ENCODE assay signal across 2 cellular contexts in genomic region chr16:23174622-23175021, GRCh38.
TF ChIP-seq lines count a peak whose summit lies in the region.

No MANE protein-coding gene starts in this region.

TF ChIP-seq in HepG2, 621 proteins besides CTCF, POLR2A, EP300 and RAD21 (continues in another document):
- no peak for TF ChIP-seq TBP (CRISPR knock-in tag; IDR thresholded peaks at IDR 0.05)
- TF ChIP-seq ZNF782 (CRISPR knock-in tag; IDR thresholded peaks at IDR 0.05; ENCODE audit: borderline replicate concordance), result no peak
- TF ChIP-seq ZNF792 (CRISPR knock-in tag; IDR thresholded peaks at IDR 0.05), result 0 out of 2 replicates have a peak, but pooled peaks have one; percentile 25
- TF ChIP-seq, protein P1, sequence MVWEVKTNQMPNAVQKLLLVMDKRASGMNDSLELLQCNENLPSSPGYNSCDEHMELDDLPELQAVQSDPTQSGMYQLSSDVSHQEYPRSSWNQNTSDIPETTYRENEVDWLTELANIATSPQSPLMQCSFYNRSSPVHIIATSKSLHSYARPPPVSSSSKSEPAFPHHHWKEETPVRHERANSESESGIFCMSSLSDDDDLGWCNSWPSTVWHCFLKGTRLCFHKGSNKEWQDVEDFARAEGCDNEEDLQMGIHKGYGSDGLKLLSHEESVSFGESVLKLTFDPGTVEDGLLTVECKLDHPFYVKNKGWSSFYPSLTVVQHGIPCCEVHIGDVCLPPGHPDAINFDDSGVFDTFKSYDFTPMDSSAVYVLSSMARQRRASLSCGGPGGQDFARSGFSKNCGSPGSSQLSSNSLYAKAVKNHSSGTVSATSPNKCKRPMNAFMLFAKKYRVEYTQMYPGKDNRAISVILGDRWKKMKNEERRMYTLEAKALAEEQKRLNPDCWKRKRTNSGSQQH (CRISPR knock-in tag; IDR thresholded peaks at IDR 0.05; ENCODE audit: low read depth), result no peak
- TF ChIP-seq TSC22D2 (CRISPR knock-in tag; IDR thresholded peaks at IDR 0.05; ENCODE audit: borderline replicate concordance), result no peak
- TF ChIP-seq GATAD2A (CRISPR knock-in tag; IDR thresholded peaks at IDR 0.05), result no peak
- TF ChIP-seq, protein P2, sequence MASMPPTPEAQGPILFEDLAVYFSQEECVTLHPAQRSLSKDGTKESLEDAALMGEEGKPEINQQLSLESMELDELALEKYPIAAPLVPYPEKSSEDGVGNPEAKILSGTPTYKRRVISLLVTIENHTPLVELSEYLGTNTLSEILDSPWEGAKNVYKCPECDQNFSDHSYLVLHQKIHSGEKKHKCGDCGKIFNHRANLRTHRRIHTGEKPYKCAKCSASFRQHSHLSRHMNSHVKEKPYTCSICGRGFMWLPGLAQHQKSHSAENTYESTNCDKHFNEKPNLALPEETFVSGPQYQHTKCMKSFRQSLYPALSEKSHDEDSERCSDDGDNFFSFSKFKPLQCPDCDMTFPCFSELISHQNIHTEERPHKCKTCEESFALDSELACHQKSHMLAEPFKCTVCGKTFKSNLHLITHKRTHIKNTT (CRISPR knock-in tag; IDR thresholded peaks at IDR 0.05), result no peak
- no peak for TF ChIP-seq GRHL1 (CRISPR knock-in tag; conservative IDR thresholded peaks at IDR 0.05)
- no peak for TF ChIP-seq ZNF850 (CRISPR knock-in tag; conservative IDR thresholded peaks at IDR 0.05)
- TF ChIP-seq SRSF1 (optimal IDR thresholded peaks at IDR 0.05; ENCODE audit: low read depth, low read length), result no peak
- no peak for TF ChIP-seq REXO4 (CRISPR knock-in tag; IDR thresholded peaks at IDR 0.05; ENCODE audit: borderline replicate concordance)
- TF ChIP-seq MAZ (IDR thresholded peaks at IDR 0.05; ENCODE audit: borderline replicate concordance, low read depth, low read length), result no peak
- no peak for TF ChIP-seq MAZ (CRISPR knock-in tag; IDR thresholded peaks at IDR 0.05; ENCODE audit: low read depth)
- TF ChIP-seq, protein P3, sequence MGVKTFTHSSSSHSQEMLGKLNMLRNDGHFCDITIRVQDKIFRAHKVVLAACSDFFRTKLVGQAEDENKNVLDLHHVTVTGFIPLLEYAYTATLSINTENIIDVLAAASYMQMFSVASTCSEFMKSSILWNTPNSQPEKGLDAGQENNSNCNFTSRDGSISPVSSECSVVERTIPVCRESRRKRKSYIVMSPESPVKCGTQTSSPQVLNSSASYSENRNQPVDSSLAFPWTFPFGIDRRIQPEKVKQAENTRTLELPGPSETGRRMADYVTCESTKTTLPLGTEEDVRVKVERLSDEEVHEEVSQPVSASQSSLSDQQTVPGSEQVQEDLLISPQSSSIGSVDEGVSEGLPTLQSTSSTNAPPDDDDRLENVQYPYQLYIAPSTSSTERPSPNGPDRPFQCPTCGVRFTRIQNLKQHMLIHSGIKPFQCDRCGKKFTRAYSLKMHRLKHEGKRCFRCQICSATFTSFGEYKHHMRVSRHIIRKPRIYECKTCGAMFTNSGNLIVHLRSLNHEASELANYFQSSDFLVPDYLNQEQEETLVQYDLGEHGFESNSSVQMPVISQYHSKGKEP (CRISPR knock-in tag; IDR thresholded peaks at IDR 0.05), result no peak
- TF ChIP-seq ZNF414 (CRISPR knock-in tag; IDR thresholded peaks at IDR 0.05), result no peak
- no peak for TF ChIP-seq NR1H2 (CRISPR knock-in tag; IDR thresholded peaks at IDR 0.05; ENCODE audit: borderline replicate concordance, low read depth)
- TF ChIP-seq FOSL2 (CRISPR knock-in tag; IDR thresholded peaks at IDR 0.05), result no peak
- TF ChIP-seq NFE2 (CRISPR knock-in tag; IDR thresholded peaks at IDR 0.05), result no peak
- TF ChIP-seq KDM3A (CRISPR knock-in tag; IDR thresholded peaks at IDR 0.05; ENCODE audit: low read depth), result no peak
- no peak for TF ChIP-seq ZNF766 (CRISPR knock-in tag; IDR thresholded peaks at IDR 0.05; ENCODE audit: borderline replicate concordance)

TF ChIP-seq in SK-N-SH, 30 proteins besides CTCF, POLR2A, EP300 and RAD21:
- TF ChIP-seq REST (IDR thresholded peaks at IDR 0.05; ENCODE audit: low read depth, low read length), result peak; percentile 95
- no peak for TF ChIP-seq MAX (IDR thresholded peaks at IDR 0.05; ENCODE audit: low read depth)
